In genomic region chr15:69666921-69667811, GRCh38 we compare ENCODE assay signal across 10 cellular contexts.
DNase-seq lines count a peak whose midpoint lies in the region; ATAC-seq and TF ChIP-seq lines count a peak whose summit lies in the region.
"Had no signal": no experiment of that assay in that cellular context is flagged by ENCODE, and none has a peak within 500 bp of the region (broad histone marks: within the 10 kb centered on the region; RNA-seq: fewer than 3 reads in every experiment).

No MANE protein-coding gene starts in this region.

- intact Hi-C loops in CD14-positive monocyte (cut with micrococcal nuclease) (loop anchor here (2.0 to 10.0 kb wide), 5 partner anchors 50 to 848 kb away; no protein-coding TSS in a partner anchor), natural killer cell (cut with micrococcal nuclease) (loop anchor here (5.0 kb wide), 1 partner anchor 200 kb away; no protein-coding TSS in a partner anchor), thyroid gland (cut with DNase I) (no loop called here)

- peaks cover 2 to 9% (median 3%) of the 10 kb centered on the region in 3 donors for H3K27me3 Mint-ChIP-seq in CD14-positive monocyte (ENCODE audit: low read depth in 3 of 3)
- H3K27me3 Mint-ChIP-seq in natural killer cell (ENCODE audit: low read depth in 2 of 2) = peaks cover 18 to 35% of the 10 kb centered on the region in 2 donors

- peaks cover 65% of the 10 kb centered on the region for H3K4me1 Mint-ChIP-seq in CD14-positive monocyte
- peaks cover 64 to 66% of the 10 kb centered on the region in 2 donors for H3K4me1 Mint-ChIP-seq in natural killer cell

- peak overlapping the region; percentile 68 for H2AFZ ChIP-seq in MM.1S (ENCODE audit: low read length)

- H3K36me3 Mint-ChIP-seq in CD14-positive monocyte = peaks cover 9 to 11% of the 10 kb centered on the region in 2 donors
- H3K36me3 Mint-ChIP-seq in natural killer cell = no peaks in the 10 kb centered on the region
- H3K36me3 Mint-ChIP-seq: activated naive CD8-positive, alpha-beta T cell treated with anti-CD3 and anti-CD28 coated beads, Interleukin-2, amount 10 ng/mL, durations not matched to agents 7 days and 5 days had no signal

- H3K4me3 Mint-ChIP-seq in CD14-positive monocyte = peak overlapping the region in 1 of 2 donors; percentile 86
- no peak overlapping the region for H3K4me3 Mint-ChIP-seq in natural killer cell

- H3K79me2 ChIP-seq in MM.1S (ENCODE audit: low read length) = no peaks in the 10 kb centered on the region

- H4K20me1 ChIP-seq in MM.1S (ENCODE audit: insufficient read depth, low read length) = no peaks in the 10 kb centered on the region

- peaks cover 29% of the 10 kb centered on the region for H3F3A ChIP-seq in MM.1S (ENCODE audit: insufficient read depth, low read length)

- H3K27ac Mint-ChIP-seq in CD14-positive monocyte = peak overlapping the region; percentile 97 to 100 (median 99)
- H3K27ac Mint-ChIP-seq in natural killer cell = peak overlapping the region in 1 of 2 donors; percentile 78

- no peaks in the 10 kb centered on the region for H3K9me2 ChIP-seq in MM.1S (replicated peaks; ENCODE audit: insufficient read depth, low read length)

- H3K27ac ChIP-seq in MM.1S (ENCODE audit: low read length) (peak overlapping the region; percentile 88), thyroid gland (no peak overlapping the region)

- H3K36me3 ChIP-seq in MM.1S (replicated peaks; ENCODE audit: insufficient read depth, low read length) (no peaks in the 10 kb centered on the region), thyroid gland (no peaks in the 10 kb centered on the region)

- peak overlapping the region; percentile 71; the same call in 1 of the 2 replicates for H3K4me2 ChIP-seq in MM.1S (ENCODE audit: low read depth, low read length)

- H3K9me3 Mint-ChIP-seq in CD14-positive monocyte (no peaks in the 10 kb centered on the region), natural killer cell (no peaks in the 10 kb centered on the region)
- H3K9me3 Mint-ChIP-seq: activated naive CD8-positive, alpha-beta T cell treated with anti-CD3 and anti-CD28 coated beads, Interleukin-2, amount 10 ng/mL, durations not matched to agents 7 days and 5 days had no signal

- H3K27me3 ChIP-seq in MM.1S (replicated peaks; ENCODE audit: insufficient read depth, low read length) (no peaks in the 10 kb centered on the region), thyroid gland (no peaks in the 10 kb centered on the region)

- peak overlapping the region; percentile 55 for H3K9ac ChIP-seq in MM.1S (ENCODE audit: low read length)

- peak; percentile 78 for DNase-seq in CD14-positive monocyte (ENCODE audit: low spot score)
- DNase-seq in GM20000 (ENCODE audit: low spot score) = peak; percentile 61
- DNase-seq in MM.1S = peak; percentile 80
- DNase-seq in germinal center (ENCODE audit: low spot score) = peak; percentile 28
- DNase-seq in natural killer cell = no peak
- DNase-seq in AG20443 (ENCODE audit: low spot score) = no peak
- DNase-seq in iPS-NIHi11 (ENCODE audit: low spot score) = no peak
- no peak for DNase-seq in thyroid gland
- DNase-seq: DMS153 had no signal

- H3K9me3 ChIP-seq in MM.1S (replicated peaks; ENCODE audit: insufficient read depth, low read length) (no peaks in the 10 kb centered on the region), thyroid gland (no peaks in the 10 kb centered on the region)

- no peak for ATAC-seq in natural killer cell

- 59 to 74% methylated on average over 16 to 17 of the region's 19 CpGs for WGBS in thyroid gland, 2 donors

- 0 out of 2 replicates have a peak overlapping the region, but pooled peaks have one; percentile 13 for H3K4me3 ChIP-seq in MM.1S (ENCODE audit: low read length)
- no peak overlapping the region for H3K4me3 ChIP-seq in thyroid gland (replicated peaks in 1 of 3)

- TF ChIP-seq CTCF in CD14-positive monocyte (IDR thresholded peaks at IDR 0.05) (no peak), GM20000 (IDR thresholded peaks at IDR 0.05; ENCODE audit: extremely low read depth, missing control alignments) (no peak), MM.1S (IDR thresholded peaks at IDR 0.05; ENCODE audit: low read length) (no peak), natural killer cell (IDR thresholded peaks at IDR 0.05) (no peak), thyroid gland (IDR thresholded peaks at IDR 0.05) (no peak)

- H3K4me1 ChIP-seq in MM.1S (ENCODE audit: low read length) (peaks cover 43% of the 10 kb centered on the region), thyroid gland (no peaks in the 10 kb centered on the region)

- no peak for TF ChIP-seq POLR2A in thyroid gland (IDR thresholded peaks at IDR 0.05)

Comparison
In these comparisons a context has a peak if more than half of its experiments do, and no peak if none do; other contexts are left out.
1. DNase-seq: peak in CD14-positive monocyte (single experiment), GM20000 (single experiment), MM.1S (single experiment) and germinal center (single experiment); none in natural killer cell (single experiment), AG20443 (single experiment), iPS-NIHi11 (single experiment) and thyroid gland (0 of 2).